In genomic region chr2:7794916-7795315, GRCh38 we compare ENCODE assay signal across 15 cellular contexts.
DNase-seq lines count a peak whose midpoint lies in the region; ATAC-seq and TF ChIP-seq lines count a peak whose summit lies in the region.
"Had no signal": no experiment of that assay in that cellular context is flagged by ENCODE, and none has a peak within 500 bp of the region (broad histone marks: within the 10 kb centered on the region; RNA-seq: fewer than 3 reads in every experiment).

No MANE protein-coding gene starts in this region.

- H3K27ac ChIP-seq in VCaP (peak overlapping the region; percentile 79; the same call in 1 of the 2 replicates), stomach (no peak overlapping the region)

- H3K9me3 ChIP-seq in stomach = no peaks in the 10 kb centered on the region

- no peak for TF ChIP-seq POLR2A in stomach (IDR thresholded peaks at IDR 0.05)

- H3K4me1 ChIP-seq in stomach = peaks cover 8 to 28% (median 19%) of the 10 kb centered on the region in 4 donors

- intact Hi-C loops in stomach (cut with DNase I; ENCODE audit: low total_unique reads) = no loop called here

- no peaks in the 10 kb centered on the region for H3K36me3 ChIP-seq in stomach

- DNase-seq in NCI-H2196 (lab: John Stamatoyannopoulos, UW; ENCODE audit: unreplicated experiment) (peak; percentile 12), NCI-H2196 treated with DMSO at 0.1 percent for 48 hours (lab: John Stamatoyannopoulos, UW; ENCODE audit: unreplicated experiment) (no peak), LNCaP clone FGC (ENCODE audit: low read depth) (peak; percentile 63), stomach (peak; percentile 30), NCI-H82 treated with DMSO at 0.1 percent for 48 hours (lab: John Stamatoyannopoulos, UW; ENCODE audit: unreplicated experiment) (no peak)
- DNase-seq: C1 segment of cervical spinal cord, H9, Kasumi-1, NCI-H1417 treated with DMSO at 0.1 percent for 48 hours, NCI-H1930, NCI-H524 treated with DMSO at 0.1 percent for 48 hours, PC-3, SW 1271 had no signal

- no peak overlapping the region for H3K4me3 ChIP-seq in LNCaP clone FGC (ENCODE audit: low read depth, low read length)
- H3K4me3 ChIP-seq in stomach = no peak overlapping the region

- TF ChIP-seq EP300 in stomach (IDR thresholded peaks at IDR 0.05) = no peak

- no peaks in the 10 kb centered on the region for H3K27me3 ChIP-seq in stomach

- no peak for ATAC-seq in HG03469 (IDR thresholded peaks at IDR 0.05; ENCODE audit: unreplicated experiment)
- ATAC-seq: PC-3 had no signal

- 33 to 50% (median 46%) methylated on average over 4 of the region's 4 CpGs for WGBS in stomach, 5 donors

- TF ChIP-seq CTCF in LNCaP clone FGC (IDR thresholded peaks at IDR 0.05; ENCODE audit: control insufficient read depth, extremely low read depth, insufficient read depth) (no peak), VCaP (conservative IDR thresholded peaks at IDR 0.05) (no peak), stomach (IDR thresholded peaks at IDR 0.05) (no peak)

Comparison
In these comparisons a context has a peak if more than half of its experiments do, and no peak if none do; other contexts are left out.
1. DNase-seq: peak in NCI-H2196 (single experiment), LNCaP clone FGC (single experiment) and stomach (single experiment); none in NCI-H2196 treated with DMSO at 0.1 percent for 48 hours (single experiment) and NCI-H82 treated with DMSO at 0.1 percent for 48 hours (single experiment).